1 cellular context compared by ENCODE assay signal in the genomic region with DNA sequence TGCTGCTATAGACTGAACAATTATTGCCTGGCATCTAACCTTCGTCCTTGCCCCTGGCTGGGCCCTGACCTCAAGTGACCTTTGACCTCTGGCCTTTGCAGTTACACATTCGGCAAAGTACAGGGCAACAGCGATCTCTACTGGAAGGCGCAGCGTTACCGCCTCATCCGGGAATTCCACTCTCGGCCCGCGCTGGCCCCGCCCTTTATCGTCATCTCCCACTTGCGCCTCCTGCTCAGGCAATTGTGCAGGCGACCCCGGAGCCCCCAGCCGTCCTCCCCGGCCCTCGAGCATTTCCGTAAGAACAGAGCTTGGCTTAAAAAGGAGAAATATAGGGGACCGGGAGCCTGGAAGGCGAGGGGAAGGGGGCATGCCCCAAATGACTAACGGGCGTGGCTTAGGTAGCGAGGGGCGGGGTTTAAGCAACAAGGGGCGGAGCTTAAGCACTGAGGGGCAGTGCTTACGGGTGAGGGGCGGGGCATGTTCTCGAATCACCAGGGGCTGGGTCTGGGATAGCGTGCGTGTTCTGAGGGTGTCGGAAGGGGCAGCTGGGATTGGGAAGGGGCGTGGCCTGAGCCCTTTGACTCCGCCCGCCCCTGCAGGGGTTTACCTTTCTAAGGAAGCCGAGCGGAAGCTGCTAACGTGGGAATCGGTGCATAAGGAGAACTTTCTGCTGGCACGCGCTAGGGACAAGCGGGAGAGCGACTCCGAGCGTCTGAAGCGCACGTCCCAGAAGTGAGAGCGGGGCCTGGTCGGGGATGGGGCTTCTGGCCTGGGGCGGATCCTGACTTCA.
TF ChIP-seq lines count a peak whose summit lies in the region.

No MANE protein-coding gene starts in this region.

TF ChIP-seq in K562, 482 proteins besides CTCF, POLR2A, EP300 and RAD21 (continued from another document and continues in another):
- TF ChIP-seq, protein P1, sequence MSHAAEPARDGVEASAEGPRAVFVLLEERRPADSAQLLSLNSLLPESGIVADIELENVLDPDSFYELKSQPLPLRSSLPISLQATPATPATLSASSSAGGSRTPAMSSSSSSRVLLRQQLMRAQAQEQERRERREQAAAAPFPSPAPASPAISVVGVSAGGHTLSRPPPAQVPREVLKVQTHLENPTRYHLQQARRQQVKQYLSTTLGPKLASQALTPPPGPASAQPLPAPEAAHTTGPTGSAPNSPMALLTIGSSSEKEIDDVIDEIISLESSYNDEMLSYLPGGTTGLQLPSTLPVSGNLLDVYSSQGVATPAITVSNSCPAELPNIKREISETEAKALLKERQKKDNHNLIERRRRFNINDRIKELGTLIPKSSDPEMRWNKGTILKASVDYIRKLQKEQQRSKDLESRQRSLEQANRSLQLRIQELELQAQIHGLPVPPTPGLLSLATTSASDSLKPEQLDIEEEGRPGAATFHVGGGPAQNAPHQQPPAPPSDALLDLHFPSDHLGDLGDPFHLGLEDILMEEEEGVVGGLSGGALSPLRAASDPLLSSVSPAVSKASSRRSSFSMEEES (CRISPR knock-in tag; IDR thresholded peaks at IDR 0.05): no peak
- TF ChIP-seq SIN3A (IDR thresholded peaks at IDR 0.05; ENCODE audit: borderline replicate concordance in 2 of 2, control insufficient read depth in 1 of 2, low read depth in 2 of 2, low read length in 2 of 2): no peak
- TF ChIP-seq, protein P2, sequence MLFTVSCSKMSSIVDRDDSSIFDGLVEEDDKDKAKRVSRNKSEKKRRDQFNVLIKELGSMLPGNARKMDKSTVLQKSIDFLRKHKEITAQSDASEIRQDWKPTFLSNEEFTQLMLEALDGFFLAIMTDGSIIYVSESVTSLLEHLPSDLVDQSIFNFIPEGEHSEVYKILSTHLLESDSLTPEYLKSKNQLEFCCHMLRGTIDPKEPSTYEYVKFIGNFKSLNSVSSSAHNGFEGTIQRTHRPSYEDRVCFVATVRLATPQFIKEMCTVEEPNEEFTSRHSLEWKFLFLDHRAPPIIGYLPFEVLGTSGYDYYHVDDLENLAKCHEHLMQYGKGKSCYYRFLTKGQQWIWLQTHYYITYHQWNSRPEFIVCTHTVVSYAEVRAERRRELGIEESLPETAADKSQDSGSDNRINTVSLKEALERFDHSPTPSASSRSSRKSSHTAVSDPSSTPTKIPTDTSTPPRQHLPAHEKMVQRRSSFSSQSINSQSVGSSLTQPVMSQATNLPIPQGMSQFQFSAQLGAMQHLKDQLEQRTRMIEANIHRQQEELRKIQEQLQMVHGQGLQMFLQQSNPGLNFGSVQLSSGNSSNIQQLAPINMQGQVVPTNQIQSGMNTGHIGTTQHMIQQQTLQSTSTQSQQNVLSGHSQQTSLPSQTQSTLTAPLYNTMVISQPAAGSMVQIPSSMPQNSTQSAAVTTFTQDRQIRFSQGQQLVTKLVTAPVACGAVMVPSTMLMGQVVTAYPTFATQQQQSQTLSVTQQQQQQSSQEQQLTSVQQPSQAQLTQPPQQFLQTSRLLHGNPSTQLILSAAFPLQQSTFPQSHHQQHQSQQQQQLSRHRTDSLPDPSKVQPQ (CRISPR knock-in tag; IDR thresholded peaks at IDR 0.05; ENCODE audit: borderline replicate concordance): no peak
- TF ChIP-seq, protein P3, sequence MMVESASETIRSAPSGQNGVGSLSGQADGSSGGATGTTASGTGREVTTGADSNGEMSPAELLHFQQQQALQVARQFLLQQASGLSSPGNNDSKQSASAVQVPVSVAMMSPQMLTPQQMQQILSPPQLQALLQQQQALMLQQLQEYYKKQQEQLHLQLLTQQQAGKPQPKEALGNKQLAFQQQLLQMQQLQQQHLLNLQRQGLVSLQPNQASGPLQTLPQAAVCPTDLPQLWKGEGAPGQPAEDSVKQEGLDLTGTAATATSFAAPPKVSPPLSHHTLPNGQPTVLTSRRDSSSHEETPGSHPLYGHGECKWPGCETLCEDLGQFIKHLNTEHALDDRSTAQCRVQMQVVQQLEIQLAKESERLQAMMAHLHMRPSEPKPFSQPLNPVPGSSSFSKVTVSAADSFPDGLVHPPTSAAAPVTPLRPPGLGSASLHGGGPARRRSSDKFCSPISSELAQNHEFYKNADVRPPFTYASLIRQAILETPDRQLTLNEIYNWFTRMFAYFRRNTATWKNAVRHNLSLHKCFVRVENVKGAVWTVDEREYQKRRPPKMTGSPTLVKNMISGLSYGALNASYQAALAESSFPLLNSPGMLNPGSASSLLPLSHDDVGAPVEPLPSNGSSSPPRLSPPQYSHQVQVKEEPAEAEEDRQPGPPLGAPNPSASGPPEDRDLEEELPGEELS (CRISPR knock-in tag; IDR thresholded peaks at IDR 0.05; ENCODE audit: borderline replicate concordance): peak; percentile 47; the same call in 1 of the 2 replicates
- TF ChIP-seq KDM1A (IDR thresholded peaks at IDR 0.05): no peak
- TF ChIP-seq, protein P4, sequence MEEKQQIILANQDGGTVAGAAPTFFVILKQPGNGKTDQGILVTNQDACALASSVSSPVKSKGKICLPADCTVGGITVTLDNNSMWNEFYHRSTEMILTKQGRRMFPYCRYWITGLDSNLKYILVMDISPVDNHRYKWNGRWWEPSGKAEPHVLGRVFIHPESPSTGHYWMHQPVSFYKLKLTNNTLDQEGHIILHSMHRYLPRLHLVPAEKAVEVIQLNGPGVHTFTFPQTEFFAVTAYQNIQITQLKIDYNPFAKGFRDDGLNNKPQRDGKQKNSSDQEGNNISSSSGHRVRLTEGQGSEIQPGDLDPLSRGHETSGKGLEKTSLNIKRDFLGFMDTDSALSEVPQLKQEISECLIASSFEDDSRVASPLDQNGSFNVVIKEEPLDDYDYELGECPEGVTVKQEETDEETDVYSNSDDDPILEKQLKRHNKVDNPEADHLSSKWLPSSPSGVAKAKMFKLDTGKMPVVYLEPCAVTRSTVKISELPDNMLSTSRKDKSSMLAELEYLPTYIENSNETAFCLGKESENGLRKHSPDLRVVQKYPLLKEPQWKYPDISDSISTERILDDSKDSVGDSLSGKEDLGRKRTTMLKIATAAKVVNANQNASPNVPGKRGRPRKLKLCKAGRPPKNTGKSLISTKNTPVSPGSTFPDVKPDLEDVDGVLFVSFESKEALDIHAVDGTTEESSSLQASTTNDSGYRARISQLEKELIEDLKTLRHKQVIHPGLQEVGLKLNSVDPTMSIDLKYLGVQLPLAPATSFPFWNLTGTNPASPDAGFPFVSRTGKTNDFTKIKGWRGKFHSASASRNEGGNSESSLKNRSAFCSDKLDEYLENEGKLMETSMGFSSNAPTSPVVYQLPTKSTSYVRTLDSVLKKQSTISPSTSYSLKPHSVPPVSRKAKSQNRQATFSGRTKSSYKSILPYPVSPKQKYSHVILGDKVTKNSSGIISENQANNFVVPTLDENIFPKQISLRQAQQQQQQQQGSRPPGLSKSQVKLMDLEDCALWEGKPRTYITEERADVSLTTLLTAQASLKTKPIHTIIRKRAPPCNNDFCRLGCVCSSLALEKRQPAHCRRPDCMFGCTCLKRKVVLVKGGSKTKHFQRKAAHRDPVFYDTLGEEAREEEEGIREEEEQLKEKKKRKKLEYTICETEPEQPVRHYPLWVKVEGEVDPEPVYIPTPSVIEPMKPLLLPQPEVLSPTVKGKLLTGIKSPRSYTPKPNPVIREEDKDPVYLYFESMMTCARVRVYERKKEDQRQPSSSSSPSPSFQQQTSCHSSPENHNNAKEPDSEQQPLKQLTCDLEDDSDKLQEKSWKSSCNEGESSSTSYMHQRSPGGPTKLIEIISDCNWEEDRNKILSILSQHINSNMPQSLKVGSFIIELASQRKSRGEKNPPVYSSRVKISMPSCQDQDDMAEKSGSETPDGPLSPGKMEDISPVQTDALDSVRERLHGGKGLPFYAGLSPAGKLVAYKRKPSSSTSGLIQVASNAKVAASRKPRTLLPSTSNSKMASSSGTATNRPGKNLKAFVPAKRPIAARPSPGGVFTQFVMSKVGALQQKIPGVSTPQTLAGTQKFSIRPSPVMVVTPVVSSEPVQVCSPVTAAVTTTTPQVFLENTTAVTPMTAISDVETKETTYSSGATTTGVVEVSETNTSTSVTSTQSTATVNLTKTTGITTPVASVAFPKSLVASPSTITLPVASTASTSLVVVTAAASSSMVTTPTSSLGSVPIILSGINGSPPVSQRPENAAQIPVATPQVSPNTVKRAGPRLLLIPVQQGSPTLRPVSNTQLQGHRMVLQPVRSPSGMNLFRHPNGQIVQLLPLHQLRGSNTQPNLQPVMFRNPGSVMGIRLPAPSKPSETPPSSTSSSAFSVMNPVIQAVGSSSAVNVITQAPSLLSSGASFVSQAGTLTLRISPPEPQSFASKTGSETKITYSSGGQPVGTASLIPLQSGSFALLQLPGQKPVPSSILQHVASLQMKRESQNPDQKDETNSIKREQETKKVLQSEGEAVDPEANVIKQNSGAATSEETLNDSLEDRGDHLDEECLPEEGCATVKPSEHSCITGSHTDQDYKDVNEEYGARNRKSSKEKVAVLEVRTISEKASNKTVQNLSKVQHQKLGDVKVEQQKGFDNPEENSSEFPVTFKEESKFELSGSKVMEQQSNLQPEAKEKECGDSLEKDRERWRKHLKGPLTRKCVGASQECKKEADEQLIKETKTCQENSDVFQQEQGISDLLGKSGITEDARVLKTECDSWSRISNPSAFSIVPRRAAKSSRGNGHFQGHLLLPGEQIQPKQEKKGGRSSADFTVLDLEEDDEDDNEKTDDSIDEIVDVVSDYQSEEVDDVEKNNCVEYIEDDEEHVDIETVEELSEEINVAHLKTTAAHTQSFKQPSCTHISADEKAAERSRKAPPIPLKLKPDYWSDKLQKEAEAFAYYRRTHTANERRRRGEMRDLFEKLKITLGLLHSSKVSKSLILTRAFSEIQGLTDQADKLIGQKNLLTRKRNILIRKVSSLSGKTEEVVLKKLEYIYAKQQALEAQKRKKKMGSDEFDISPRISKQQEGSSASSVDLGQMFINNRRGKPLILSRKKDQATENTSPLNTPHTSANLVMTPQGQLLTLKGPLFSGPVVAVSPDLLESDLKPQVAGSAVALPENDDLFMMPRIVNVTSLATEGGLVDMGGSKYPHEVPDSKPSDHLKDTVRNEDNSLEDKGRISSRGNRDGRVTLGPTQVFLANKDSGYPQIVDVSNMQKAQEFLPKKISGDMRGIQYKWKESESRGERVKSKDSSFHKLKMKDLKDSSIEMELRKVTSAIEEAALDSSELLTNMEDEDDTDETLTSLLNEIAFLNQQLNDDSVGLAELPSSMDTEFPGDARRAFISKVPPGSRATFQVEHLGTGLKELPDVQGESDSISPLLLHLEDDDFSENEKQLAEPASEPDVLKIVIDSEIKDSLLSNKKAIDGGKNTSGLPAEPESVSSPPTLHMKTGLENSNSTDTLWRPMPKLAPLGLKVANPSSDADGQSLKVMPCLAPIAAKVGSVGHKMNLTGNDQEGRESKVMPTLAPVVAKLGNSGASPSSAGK (IDR thresholded peaks at IDR 0.05): peak; percentile 53
- TF ChIP-seq, protein P5, sequence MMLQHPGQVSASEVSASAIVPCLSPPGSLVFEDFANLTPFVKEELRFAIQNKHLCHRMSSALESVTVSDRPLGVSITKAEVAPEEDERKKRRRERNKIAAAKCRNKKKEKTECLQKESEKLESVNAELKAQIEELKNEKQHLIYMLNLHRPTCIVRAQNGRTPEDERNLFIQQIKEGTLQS (IDR thresholded peaks at IDR 0.05): 0 out of 2 replicates have a peak, but pooled peaks have one; percentile 30
- TF ChIP-seq, protein P5 (CRISPR knock-in tag; conservative IDR thresholded peaks at IDR 0.05): no peak
- TF ChIP-seq CCNT2 (IDR thresholded peaks at IDR 0.05; ENCODE audit: borderline replicate concordance, extremely low read depth, insufficient read length, low read depth, low read length): no peak
- TF ChIP-seq, protein P6, sequence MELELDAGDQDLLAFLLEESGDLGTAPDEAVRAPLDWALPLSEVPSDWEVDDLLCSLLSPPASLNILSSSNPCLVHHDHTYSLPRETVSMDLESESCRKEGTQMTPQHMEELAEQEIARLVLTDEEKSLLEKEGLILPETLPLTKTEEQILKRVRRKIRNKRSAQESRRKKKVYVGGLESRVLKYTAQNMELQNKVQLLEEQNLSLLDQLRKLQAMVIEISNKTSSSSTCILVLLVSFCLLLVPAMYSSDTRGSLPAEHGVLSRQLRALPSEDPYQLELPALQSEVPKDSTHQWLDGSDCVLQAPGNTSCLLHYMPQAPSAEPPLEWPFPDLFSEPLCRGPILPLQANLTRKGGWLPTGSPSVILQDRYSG (tag; conservative IDR thresholded peaks at IDR 0.05; ENCODE audit: low read depth): no peak
- TF ChIP-seq, protein P7, sequence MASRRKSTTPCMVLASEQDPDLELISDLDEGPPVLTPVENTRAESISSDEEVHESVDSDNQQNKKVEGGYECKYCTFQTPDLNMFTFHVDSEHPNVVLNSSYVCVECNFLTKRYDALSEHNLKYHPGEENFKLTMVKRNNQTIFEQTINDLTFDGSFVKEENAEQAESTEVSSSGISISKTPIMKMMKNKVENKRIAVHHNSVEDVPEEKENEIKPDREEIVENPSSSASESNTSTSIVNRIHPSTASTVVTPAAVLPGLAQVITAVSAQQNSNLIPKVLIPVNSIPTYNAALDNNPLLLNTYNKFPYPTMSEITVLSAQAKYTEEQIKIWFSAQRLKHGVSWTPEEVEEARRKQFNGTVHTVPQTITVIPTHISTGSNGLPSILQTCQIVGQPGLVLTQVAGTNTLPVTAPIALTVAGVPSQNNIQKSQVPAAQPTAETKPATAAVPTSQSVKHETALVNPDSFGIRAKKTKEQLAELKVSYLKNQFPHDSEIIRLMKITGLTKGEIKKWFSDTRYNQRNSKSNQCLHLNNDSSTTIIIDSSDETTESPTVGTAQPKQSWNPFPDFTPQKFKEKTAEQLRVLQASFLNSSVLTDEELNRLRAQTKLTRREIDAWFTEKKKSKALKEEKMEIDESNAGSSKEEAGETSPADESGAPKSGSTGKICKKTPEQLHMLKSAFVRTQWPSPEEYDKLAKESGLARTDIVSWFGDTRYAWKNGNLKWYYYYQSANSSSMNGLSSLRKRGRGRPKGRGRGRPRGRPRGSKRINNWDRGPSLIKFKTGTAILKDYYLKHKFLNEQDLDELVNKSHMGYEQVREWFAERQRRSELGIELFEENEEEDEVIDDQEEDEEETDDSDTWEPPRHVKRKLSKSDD (conservative IDR thresholded peaks at IDR 0.05; ENCODE audit: low read length): no peak
- no peak for TF ChIP-seq YBX1 (IDR thresholded peaks at IDR 0.05)
- 0 out of 2 replicates have a peak, but pooled peaks have one; percentile 27 for TF ChIP-seq E2F3 (CRISPR knock-in tag; IDR thresholded peaks at IDR 0.05)
- TF ChIP-seq HCFC1 (IDR thresholded peaks at IDR 0.05; ENCODE audit: low read depth, low read length): 0 out of 2 replicates have a peak, but pooled peaks have one; percentile 39
- TF ChIP-seq, protein P8, sequence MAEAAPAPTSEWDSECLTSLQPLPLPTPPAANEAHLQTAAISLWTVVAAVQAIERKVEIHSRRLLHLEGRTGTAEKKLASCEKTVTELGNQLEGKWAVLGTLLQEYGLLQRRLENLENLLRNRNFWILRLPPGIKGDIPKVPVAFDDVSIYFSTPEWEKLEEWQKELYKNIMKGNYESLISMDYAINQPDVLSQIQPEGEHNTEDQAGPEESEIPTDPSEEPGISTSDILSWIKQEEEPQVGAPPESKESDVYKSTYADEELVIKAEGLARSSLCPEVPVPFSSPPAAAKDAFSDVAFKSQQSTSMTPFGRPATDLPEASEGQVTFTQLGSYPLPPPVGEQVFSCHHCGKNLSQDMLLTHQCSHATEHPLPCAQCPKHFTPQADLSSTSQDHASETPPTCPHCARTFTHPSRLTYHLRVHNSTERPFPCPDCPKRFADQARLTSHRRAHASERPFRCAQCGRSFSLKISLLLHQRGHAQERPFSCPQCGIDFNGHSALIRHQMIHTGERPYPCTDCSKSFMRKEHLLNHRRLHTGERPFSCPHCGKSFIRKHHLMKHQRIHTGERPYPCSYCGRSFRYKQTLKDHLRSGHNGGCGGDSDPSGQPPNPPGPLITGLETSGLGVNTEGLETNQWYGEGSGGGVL (CRISPR knock-in tag; IDR thresholded peaks at IDR 0.05): no peak
